ENCODE assay signal across 8 cellular contexts in the genomic region with DNA sequence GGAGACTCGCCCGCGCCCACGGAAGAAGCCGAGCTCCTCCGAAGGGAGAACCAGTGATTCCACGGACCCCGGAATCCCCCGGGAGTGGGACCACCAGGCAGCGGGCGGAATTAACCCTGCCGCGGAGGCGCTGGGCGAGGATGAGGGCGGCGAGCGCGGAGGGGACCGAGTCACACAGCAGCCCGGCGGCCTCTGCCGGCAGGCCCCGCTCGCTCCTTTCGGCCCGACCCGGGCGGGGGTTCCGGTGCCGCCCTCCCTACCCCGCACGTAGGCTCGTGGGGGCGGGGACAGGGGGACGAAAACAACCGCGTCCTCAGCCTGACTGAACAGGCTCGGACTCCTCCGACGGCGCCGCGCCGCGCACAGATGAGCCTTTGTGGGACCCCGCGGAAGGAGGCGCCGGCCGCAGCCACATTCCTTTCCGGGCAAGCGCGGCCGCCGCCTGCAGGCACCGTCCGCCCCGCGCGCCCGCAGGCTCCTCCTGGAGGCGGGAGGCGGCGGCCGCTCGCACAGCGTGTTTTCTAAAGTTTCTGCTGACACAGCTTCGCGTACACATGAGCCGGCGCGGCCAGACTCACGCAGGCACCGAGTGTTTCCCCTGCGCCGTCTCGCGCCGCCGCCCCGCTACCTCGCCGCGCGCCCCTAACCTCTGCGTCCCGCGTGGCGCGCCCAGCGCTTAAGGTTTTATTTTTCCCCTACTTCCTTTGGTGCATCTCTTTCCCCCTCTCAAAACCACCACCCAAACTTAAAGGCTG.
DNase-seq lines count a peak whose midpoint lies in the region; ATAC-seq and TF ChIP-seq lines count a peak whose summit lies in the region.

No MANE protein-coding gene starts in this region.

- H3K4me3 ChIP-seq in GM12865 (ENCODE audit: low read depth, low read length), result peak overlapping the region; percentile 79
- H3K4me3 ChIP-seq in HEK293 (ENCODE audit: low read depth, low read length), result peak overlapping the region; percentile 86
- peak overlapping the region; percentile 80 for H3K4me3 ChIP-seq in MM.1S (ENCODE audit: low read length)
- peak overlapping the region; percentile 73 for H3K4me3 ChIP-seq in parathyroid adenoma (ENCODE audit: low read depth, low read length)
- H3K4me3 ChIP-seq in tibial artery, result peak overlapping the region; percentile 68 to 90

- peak; percentile 95 for DNase-seq in GM12865 (ENCODE audit: low read depth)
- peak; percentile 79 for DNase-seq in MM.1S
- DNase-seq in SKM-1 (lab: John Stamatoyannopoulos, UW; ENCODE audit: unreplicated experiment), result peak; percentile 49
- DNase-seq in activated naive CD8-positive, alpha-beta T cell treated with anti-CD3 and anti-CD28 coated beads for 36 hours, result peak; percentile 92
- DNase-seq in Right ventricle myocardium inferior (ENCODE audit: missing footprints), result peak; percentile 96
- peak; percentile 94 to 96 for DNase-seq in tibial artery

- H3K9me2 ChIP-seq in MM.1S (replicated peaks; ENCODE audit: insufficient read depth, low read length), result no peaks in the 10 kb centered on the region

- H3K9me3 ChIP-seq in HEK293 (ENCODE audit: control insufficient read depth, insufficient read depth, low read depth, low read length) (no peaks in the 10 kb centered on the region), MM.1S (replicated peaks; ENCODE audit: insufficient read depth, low read length) (no peaks in the 10 kb centered on the region), parathyroid adenoma (ENCODE audit: control insufficient read depth, low read length) (no peaks in the 10 kb centered on the region), tibial artery (no peaks in the 10 kb centered on the region)

- H4K20me1 ChIP-seq in MM.1S (ENCODE audit: insufficient read depth, low read length), result no peaks in the 10 kb centered on the region

- peaks cover 4% of the 10 kb centered on the region for H3K9me3 Mint-ChIP-seq in activated naive CD8-positive, alpha-beta T cell treated with anti-CD3 and anti-CD28 coated beads for 36 hours

- H3K27me3 ChIP-seq in MM.1S (replicated peaks; ENCODE audit: insufficient read depth, low read length) (no peaks in the 10 kb centered on the region), parathyroid adenoma (ENCODE audit: control insufficient read depth, insufficient read depth, low read length) (no peaks in the 10 kb centered on the region), tibial artery (no peaks in the 10 kb centered on the region)

- peak overlapping the region; percentile 90 for H3K4me3 Mint-ChIP-seq in activated naive CD8-positive, alpha-beta T cell treated with anti-CD3 and anti-CD28 coated beads for 36 hours

- TF ChIP-seq CTCF in GM12865 (IDR thresholded peaks at IDR 0.05; ENCODE audit: insufficient read depth, low read depth, low read length, missing control alignments), result peak; percentile 26
- TF ChIP-seq CTCF in HEK293 (tag by site-specific recombination; IDR thresholded peaks at IDR 0.05), result peak; percentile 75; the same call in 1 of the 2 replicates
- TF ChIP-seq CTCF in MM.1S (IDR thresholded peaks at IDR 0.05; ENCODE audit: low read length), result no peak
- peak; percentile 74 for TF ChIP-seq CTCF in parathyroid adenoma (IDR thresholded peaks at IDR 0.05)
- TF ChIP-seq CTCF in tibial artery (IDR thresholded peaks at IDR 0.05), result peak; percentile 40

- no peaks in the 10 kb centered on the region for H3K36me3 ChIP-seq in HEK293 (ENCODE audit: control insufficient read depth in 2 of 2, insufficient read depth in 1 of 2, low read length in 2 of 2)
- H3K36me3 ChIP-seq in MM.1S (replicated peaks; ENCODE audit: insufficient read depth, low read length), result no peaks in the 10 kb centered on the region
- no peaks in the 10 kb centered on the region for H3K36me3 ChIP-seq in parathyroid adenoma (ENCODE audit: control insufficient read depth, insufficient read depth, low read length)
- no peaks in the 10 kb centered on the region for H3K36me3 ChIP-seq in tibial artery

- peak overlapping the region; percentile 99 for H3K27ac Mint-ChIP-seq in activated naive CD8-positive, alpha-beta T cell treated with anti-CD3 and anti-CD28 coated beads for 36 hours

- peaks cover 11% of the 10 kb centered on the region for H3F3A ChIP-seq in MM.1S (ENCODE audit: insufficient read depth, low read length)

- H2AFZ ChIP-seq in MM.1S (ENCODE audit: low read length) (peak overlapping the region; percentile 65), parathyroid adenoma (peak overlapping the region; percentile 88)

- POLR2A ChIA-PET in HEK293 (lab: Yijun Ruan, JAX), result interaction anchor here (0.6 to 2.7 kb wide), 14 partner anchors 13 to 335 kb away, joined by 3 to 10 read pairs (median 3); no protein-coding TSS in a partner anchor

- peaks cover 15% of the 10 kb centered on the region for H3K36me3 Mint-ChIP-seq in activated naive CD8-positive, alpha-beta T cell treated with anti-CD3 and anti-CD28 coated beads for 36 hours

- peaks cover 47% of the 10 kb centered on the region for H3K4me1 Mint-ChIP-seq in activated naive CD8-positive, alpha-beta T cell treated with anti-CD3 and anti-CD28 coated beads for 36 hours

- H3K4me2 ChIP-seq in MM.1S (ENCODE audit: low read depth, low read length) (peak overlapping the region; percentile 82), parathyroid adenoma (ENCODE audit: low read length) (peak overlapping the region; percentile 92)

- peak; percentile 96 for ATAC-seq in Right ventricle myocardium inferior

- intact Hi-C loops in Right ventricle myocardium inferior (cut with DNase I), result loop anchor here (1.0 to 5.0 kb wide), 6 partner anchors 44 to 459 kb away; no protein-coding TSS in a partner anchor
- intact Hi-C loops in tibial artery (cut with DNase I; ENCODE audit: low total_unique reads), result loop anchor here (2.0 to 5.0 kb wide), 3 partner anchors 244 to 335 kb away; partner anchors contain the start of gene ARID1B

- H3K4me1 ChIP-seq in HEK293 (ENCODE audit: control insufficient read depth, insufficient read depth, low read length), result peaks cover 14% of the 10 kb centered on the region; the same call in 1 of the 2 replicates
- peaks cover 17% of the 10 kb centered on the region for H3K4me1 ChIP-seq in MM.1S (ENCODE audit: low read length)
- peaks cover 18% of the 10 kb centered on the region for H3K4me1 ChIP-seq in parathyroid adenoma
- H3K4me1 ChIP-seq in tibial artery, result peaks cover 3 to 59% (median 20%) of the 10 kb centered on the region in 4 donors

- peaks cover 65% of the 10 kb centered on the region for H3K79me2 ChIP-seq in MM.1S (ENCODE audit: low read length)
- H3K79me2 ChIP-seq in parathyroid adenoma, result peaks cover 25% of the 10 kb centered on the region

- H3K27ac ChIP-seq in HEK293 (ENCODE audit: extremely low read depth, low read depth, low read length), result peak overlapping the region; percentile 97
- peak overlapping the region; percentile 98 for H3K27ac ChIP-seq in MM.1S (ENCODE audit: low read length)
- peak overlapping the region; percentile 98 for H3K27ac ChIP-seq in parathyroid adenoma
- peak overlapping the region; percentile 95 to 98 for H3K27ac ChIP-seq in tibial artery

- peak overlapping the region; percentile 93 for H3K9ac ChIP-seq in MM.1S (ENCODE audit: low read length)
- peak overlapping the region; percentile 90 for H3K9ac ChIP-seq in parathyroid adenoma

- CTCF ChIA-PET in HEK293 (lab: Yijun Ruan, JAX), result interaction anchor here (0.6 to 1.5 kb wide), 7 partner anchors 11 to 592 kb away, joined by 3 to 4 read pairs (median 3); no protein-coding TSS in a partner anchor

- no peaks in the 10 kb centered on the region for H3K27me3 Mint-ChIP-seq in activated naive CD8-positive, alpha-beta T cell treated with anti-CD3 and anti-CD28 coated beads for 36 hours

TF ChIP-seq in HEK293, 187 proteins besides CTCF, POLR2A, EP300 and RAD21 (continues in another document):
- TF ChIP-seq ZNF610 (tag by site-specific recombination; IDR thresholded peaks at IDR 0.05; ENCODE audit: borderline replicate concordance), result 0 out of 2 replicates have a peak, but pooled peaks have one; percentile 50
- peak; percentile 80 for TF ChIP-seq KLF10 (tag by site-specific recombination; IDR thresholded peaks at IDR 0.05)
- TF ChIP-seq SETDB1 (IDR thresholded peaks at IDR 0.05; ENCODE audit: insufficient read length, low read length), result no peak
- TF ChIP-seq GLIS2 (tag by site-specific recombination; IDR thresholded peaks at IDR 0.05), result peak; percentile 98
- TF ChIP-seq, protein P1, sequence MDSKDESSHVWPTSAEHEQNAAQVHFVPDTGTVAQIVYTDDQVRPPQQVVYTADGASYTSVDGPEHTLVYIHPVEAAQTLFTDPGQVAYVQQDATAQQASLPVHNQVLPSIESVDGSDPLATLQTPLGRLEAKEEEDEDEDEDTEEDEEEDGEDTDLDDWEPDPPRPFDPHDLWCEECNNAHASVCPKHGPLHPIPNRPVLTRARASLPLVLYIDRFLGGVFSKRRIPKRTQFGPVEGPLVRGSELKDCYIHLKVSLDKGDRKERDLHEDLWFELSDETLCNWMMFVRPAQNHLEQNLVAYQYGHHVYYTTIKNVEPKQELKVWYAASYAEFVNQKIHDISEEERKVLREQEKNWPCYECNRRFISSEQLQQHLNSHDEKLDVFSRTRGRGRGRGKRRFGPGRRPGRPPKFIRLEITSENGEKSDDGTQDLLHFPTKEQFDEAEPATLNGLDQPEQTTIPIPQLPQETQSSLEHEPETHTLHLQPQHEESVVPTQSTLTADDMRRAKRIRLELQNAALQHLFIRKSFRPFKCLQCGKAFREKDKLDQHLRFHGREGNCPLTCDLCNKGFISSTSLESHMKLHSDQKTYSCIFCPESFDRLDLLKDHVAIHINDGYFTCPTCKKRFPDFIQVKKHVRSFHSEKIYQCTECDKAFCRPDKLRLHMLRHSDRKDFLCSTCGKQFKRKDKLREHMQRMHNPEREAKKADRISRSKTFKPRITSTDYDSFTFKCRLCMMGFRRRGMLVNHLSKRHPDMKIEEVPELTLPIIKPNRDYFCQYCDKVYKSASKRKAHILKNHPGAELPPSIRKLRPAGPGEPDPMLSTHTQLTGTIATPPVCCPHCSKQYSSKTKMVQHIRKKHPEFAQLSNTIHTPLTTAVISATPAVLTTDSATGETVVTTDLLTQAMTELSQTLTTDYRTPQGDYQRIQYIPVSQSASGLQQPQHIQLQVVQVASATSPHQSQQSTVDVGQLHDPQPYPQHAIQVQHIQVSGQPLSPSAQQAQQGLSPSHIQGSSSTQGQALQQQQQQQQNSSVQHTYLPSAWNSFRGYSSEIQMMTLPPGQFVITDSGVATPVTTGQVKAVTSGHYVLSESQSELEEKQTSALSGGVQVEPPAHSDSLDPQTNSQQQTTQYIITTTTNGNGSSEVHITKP (tag by site-specific recombination; IDR thresholded peaks at IDR 0.05), result peak; percentile 60; the same call in 1 of the 2 replicates
- peak; percentile 76 for TF ChIP-seq KLF17 (tag by site-specific recombination; IDR thresholded peaks at IDR 0.05)
- no peak for TF ChIP-seq ZNF530 (tag by site-specific recombination; IDR thresholded peaks at IDR 0.05; ENCODE audit: low read depth)

Comparison
In these comparisons a context has a peak if more than half of its experiments do, and no peak if none do; other contexts are left out.
1. Peak in every context shown above with its lines: DNase-seq, ATAC-seq, H3K4me3 ChIP-seq and H3K27ac ChIP-seq.